8 cellular contexts compared by ENCODE assay signal in the genomic region with DNA sequence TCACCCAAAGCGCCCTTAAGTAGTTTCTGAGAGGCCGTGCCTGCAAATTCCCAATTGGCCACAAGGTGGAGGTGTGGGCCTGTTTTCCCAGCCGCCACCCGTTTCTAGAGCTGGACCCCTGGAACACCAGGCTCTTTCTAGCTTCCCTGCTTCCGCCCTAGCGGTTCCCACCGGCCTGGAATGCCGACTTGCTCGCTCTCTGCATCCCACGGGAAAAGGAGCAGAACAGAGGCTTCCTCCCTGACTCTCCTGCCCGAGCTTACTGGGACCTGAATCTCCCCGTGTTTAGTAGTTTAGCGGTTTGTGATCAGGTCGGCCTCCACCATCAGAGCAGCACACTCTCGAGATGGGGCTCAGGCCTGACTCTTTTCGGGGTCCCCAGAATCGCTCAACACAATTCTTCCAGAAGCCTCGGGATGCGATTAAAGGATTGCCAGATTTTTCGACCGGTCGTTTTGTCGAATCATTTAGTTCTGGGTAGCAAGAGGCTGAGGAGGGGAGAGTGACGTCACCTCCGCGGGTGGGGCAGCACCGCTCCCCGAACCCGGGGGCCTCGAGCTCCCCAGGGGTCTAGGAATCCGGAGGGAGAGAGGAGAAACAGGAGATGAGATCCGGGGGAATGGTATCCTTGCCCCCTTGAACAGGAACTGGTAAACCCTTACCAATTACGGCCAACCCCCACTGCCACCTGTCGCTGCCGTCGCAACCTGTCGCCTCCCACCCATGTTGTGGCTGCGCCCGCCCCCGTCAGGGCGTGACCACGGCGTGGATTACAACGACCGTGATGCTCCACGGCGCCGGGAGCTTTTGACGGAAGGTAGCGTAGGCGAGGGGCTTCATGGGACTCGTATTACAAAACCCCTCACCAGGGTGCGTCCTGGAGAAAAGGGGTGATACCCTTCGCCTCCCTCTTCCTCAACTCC.
DNase-seq lines count a peak whose midpoint lies in the region; TF ChIP-seq lines count a peak whose summit lies in the region.

No MANE protein-coding gene starts in this region.

- H3K4me1 ChIP-seq in HAP-1 = no peaks in the 10 kb centered on the region; the same call in 1 of the 2 replicates

- H3K36me3 ChIP-seq in HAP-1 (replicated peaks) (no peaks in the 10 kb centered on the region), WERI-Rb-1 (no peaks in the 10 kb centered on the region)

- in situ Hi-C loops in HAP-1 (cut with MboI; ENCODE audit: low sequenced_read_pairs) = loop anchor here (25.0 kb wide), 1 partner anchor 555 kb away; a partner anchor contains a TSS
- in situ Hi-C loops in T47D (cut with HindIII; ENCODE audit: low pct_unique_long_range_greater_than_20kb, low sequenced_read_pairs) = no loop called here

- peaks cover 3% of the 10 kb centered on the region; the same call in 1 of the 2 replicates for H3K27me3 ChIP-seq in HAP-1 (ENCODE audit: low read depth)
- no peaks in the 10 kb centered on the region for H3K27me3 ChIP-seq in WERI-Rb-1 (ENCODE audit: insufficient read depth, low read depth, severe bottlenecking)
- H3K27me3 ChIP-seq in layer of hippocampus (ENCODE audit: control insufficient read depth, insufficient read depth, low read length) = no peaks in the 10 kb centered on the region

- no peak overlapping the region for H3K4me3 ChIP-seq in HAP-1
- peak overlapping the region; percentile 93 for H3K4me3 ChIP-seq in WERI-Rb-1 (ENCODE audit: low read depth, low read length)

- H3K9me3 ChIP-seq in HAP-1 (no peaks in the 10 kb centered on the region), WERI-Rb-1 (ENCODE audit: severe bottlenecking) (no peaks in the 10 kb centered on the region)

- DNase-seq in DMS53 (lab: John Stamatoyannopoulos, UW) (peak; percentile 76), HAP-1 (ENCODE audit: low spot score in 2 of 2) (peak; percentile 68 to 83), NCI-H1930 (lab: John Stamatoyannopoulos, UW) (peak; percentile 76 to 79), WERI-Rb-1 (peak; percentile 75), T47D (ENCODE audit: low read depth in 1 of 2, low spot score in 1 of 2) (peak; percentile 21 to 63), SKM-1 (lab: John Stamatoyannopoulos, UW; ENCODE audit: unreplicated experiment) (no peak)
- peak; percentile 84 to 85 for DNase-seq in stimulated activated CD4-positive, alpha-beta T cell treated with anti-CD3 and anti-CD28 coated beads, Interleukin-1b, Interleukin-23, amount 100 ng/mL, for 4 hours (ENCODE audit: low read depth in 2 of 2)

- TF ChIP-seq CTCF in WERI-Rb-1 (IDR thresholded peaks at IDR 0.05; ENCODE audit: low read depth, low read length) = peak; percentile 71

- H3K27ac ChIP-seq in WERI-Rb-1 (peak overlapping the region; percentile 63), layer of hippocampus (ENCODE audit: low read depth, low read length) (peak overlapping the region; percentile 90)
